ENCODE assay signal across 8 cellular contexts in genomic region chr3:16399473-16399872, GRCh38.
DNase-seq lines count a peak whose midpoint lies in the region; ATAC-seq and TF ChIP-seq lines count a peak whose summit lies in the region.

No MANE protein-coding gene starts in this region.

- no peaks in the 10 kb centered on the region for H4K20me1 ChIP-seq in PC-3 (ENCODE audit: low read length)

- no peak for TF ChIP-seq POLR2A in breast epithelium (IDR thresholded peaks at IDR 0.05)

- no peaks in the 10 kb centered on the region for H3F3A ChIP-seq in PC-3 (ENCODE audit: low read length, unreplicated experiment)

- H3K4me2 ChIP-seq in PC-3 (ENCODE audit: low read length) = 0 out of 2 replicates have a peak overlapping the region, but pooled peaks have one; percentile 13

- CTCF ChIA-PET in MCF 10A (lab: Yijun Ruan, JAX) (interaction anchor here (0.6 kb wide), 1 partner anchor 30 kb away, joined by 3 read pairs; no protein-coding TSS in a partner anchor), PC-3 (lab: Charles Lee) (no interaction called here)

- H3K4me3 ChIP-seq in breast epithelium (no peak overlapping the region), PC-3 (ENCODE audit: low read length) (no peak overlapping the region)

- no peak overlapping the region for H3K4me3 Mint-ChIP-seq in MCF 10A (ENCODE audit: unreplicated experiment)

- no peaks in the 10 kb centered on the region for H3K79me2 ChIP-seq in PC-3 (ENCODE audit: low read length)

- BruUV-seq in MCF 10A (replicated peaks; lab: Mats Ljungman, UMichigan) = no TSS peak
- no TSS peak for BruUV-seq in PC-3 (replicated peaks; lab: Mats Ljungman, UMichigan)

- no peaks in the 10 kb centered on the region for H3K4me1 ChIP-seq in breast epithelium
- H3K4me1 ChIP-seq in PC-3 (ENCODE audit: insufficient read depth, low read length) = peaks cover 19% of the 10 kb centered on the region

- POLR2A ChIA-PET in MCF 10A (lab: Yijun Ruan, JAX) = no interaction called here
- POLR2A ChIA-PET in PC-3 (lab: Charles Lee; ENCODE audit: unreplicated experiment) = no interaction called here

- no peaks in the 10 kb centered on the region for H3K36me3 ChIP-seq in breast epithelium
- H3K36me3 ChIP-seq in PC-3 (ENCODE audit: low read depth, low read length) = no peaks in the 10 kb centered on the region

- peak; percentile 43 for DNase-seq in MCF 10A (ENCODE audit: unreplicated experiment)
- no peak for DNase-seq in breast epithelium (ENCODE audit: low spot score in 2 of 2)
- DNase-seq in PC-3 = peak; percentile 50
- peak; percentile 82 for DNase-seq in fibroblast of peridontal ligament (ENCODE audit: extremely low read depth)
- DNase-seq in sciatic nerve (ENCODE audit: low spot score) = no peak
- no peak for DNase-seq in NCI-H2081 (lab: John Stamatoyannopoulos, UW)

- TF ChIP-seq CTCF in MCF 10A (IDR thresholded peaks at IDR 0.05; ENCODE audit: unreplicated experiment) = no peak
- no peak for TF ChIP-seq CTCF in breast epithelium (IDR thresholded peaks at IDR 0.05)
- 0 out of 2 replicates have a peak, but pooled peaks have one; percentile 20 for TF ChIP-seq CTCF in PC-3 (conservative IDR thresholded peaks at IDR 0.05; ENCODE audit: low read depth, low read length)

- no peaks in the 10 kb centered on the region for H3K9me3 ChIP-seq in breast epithelium
- H3K9me3 ChIP-seq in PC-3 (ENCODE audit: low read length) = no peaks in the 10 kb centered on the region

- H3K9me3 Mint-ChIP-seq in MCF 10A (ENCODE audit: unreplicated experiment) = no peaks in the 10 kb centered on the region

- no peaks in the 10 kb centered on the region for H3K9me2 ChIP-seq in PC-3 (replicated peaks; ENCODE audit: low read length)

- H3K27me3 ChIP-seq in breast epithelium (no peaks in the 10 kb centered on the region), PC-3 (ENCODE audit: low read length) (no peaks in the 10 kb centered on the region)

- H3K27ac Mint-ChIP-seq in MCF 10A (ENCODE audit: low read depth, unreplicated experiment) = no peak overlapping the region

- no peak overlapping the region for H3K9ac ChIP-seq in PC-3 (ENCODE audit: low read length)

- H3K36me3 Mint-ChIP-seq in MCF 10A (ENCODE audit: insufficient read depth, unreplicated experiment) = no peaks in the 10 kb centered on the region

- intact Hi-C loops in MCF 10A (cut with micrococcal nuclease) = loop anchor here (1.0 kb wide), 1 partner anchor 29 kb away; no protein-coding TSS in a partner anchor
- intact Hi-C loops in breast epithelium (cut with DNase I; ENCODE audit: low total_unique reads) = no loop called here
- intact Hi-C loops in PC-3 (cut with micrococcal nuclease) = no loop called here
- intact Hi-C loops in sciatic nerve (cut with DNase I) = no loop called here

- ATAC-seq in PC-3 (peak; percentile 77), sciatic nerve (peak; percentile 83), GM18861 (IDR thresholded peaks at IDR 0.05; ENCODE audit: unreplicated experiment) (no peak), HG03039 (IDR thresholded peaks at IDR 0.05; ENCODE audit: unreplicated experiment) (no peak)

- H3K27ac ChIP-seq in breast epithelium (peak overlapping the region in 1 of 2 donors; percentile 32), PC-3 (ENCODE audit: low read length) (no peak overlapping the region)

- H3K27me3 Mint-ChIP-seq in MCF 10A (ENCODE audit: insufficient read depth, unreplicated experiment) = no peaks in the 10 kb centered on the region

- no peak overlapping the region for H2AFZ ChIP-seq in PC-3 (ENCODE audit: low read length)

- peaks cover 21% of the 10 kb centered on the region for H3K4me1 Mint-ChIP-seq in MCF 10A (ENCODE audit: insufficient read depth, unreplicated experiment)

Comparison
In these comparisons a context has a peak if more than half of its experiments do, and no peak if none do; other contexts are left out.
1. DNase-seq: peak in MCF 10A (single experiment), PC-3 (single experiment) and fibroblast of peridontal ligament (single experiment); none in breast epithelium (0 of 2), sciatic nerve (single experiment) and NCI-H2081 (0 of 2).
2. ATAC-seq: peak in PC-3 (single experiment) and sciatic nerve (single experiment); none in GM18861 (single experiment) and HG03039 (single experiment).